Comparison of ENCODE assay signal across 31 cellular contexts in the genomic region with DNA sequence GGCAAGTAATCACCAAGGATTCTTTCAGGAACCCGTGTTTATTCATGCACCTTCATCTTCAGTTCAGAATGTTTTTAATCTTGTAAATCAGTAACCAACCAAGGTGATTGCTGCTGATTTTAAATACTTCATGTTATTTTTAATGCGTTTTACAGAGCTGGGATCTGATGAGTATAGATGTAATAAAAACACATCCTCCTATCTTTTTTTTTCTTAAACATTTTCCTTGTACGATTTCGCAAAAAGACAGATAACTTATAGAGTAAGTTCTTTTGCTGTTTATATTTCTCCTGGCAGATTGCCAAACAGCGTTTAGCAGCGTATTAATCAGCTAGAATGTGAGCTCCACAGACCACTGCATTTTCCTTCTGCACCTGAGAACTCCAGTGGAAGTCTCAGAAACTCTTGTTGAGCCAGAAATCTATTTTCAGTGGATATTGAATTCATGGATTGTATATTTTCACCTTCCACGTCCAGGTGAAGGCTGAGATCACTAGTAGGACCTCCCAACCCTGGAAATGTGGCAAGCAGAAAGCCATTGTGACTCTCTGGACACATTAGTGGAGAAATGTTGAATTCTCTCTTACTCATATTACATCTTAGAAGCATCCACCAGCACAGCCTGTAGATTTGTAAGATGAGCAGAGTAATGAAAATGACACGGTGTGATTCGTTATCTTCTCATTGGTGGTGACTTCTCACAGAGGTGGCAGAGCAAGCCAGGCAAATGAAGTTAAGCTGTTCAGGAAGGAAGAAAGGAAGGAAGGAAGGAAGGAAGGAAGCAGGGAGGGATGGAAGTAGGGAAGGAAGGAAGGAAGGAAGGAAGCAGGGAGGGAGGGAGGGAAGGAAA.
A peak's percentile ranks its signal among the peaks of the same experiment; 100 is the strongest.
DNase-seq lines count a peak whose midpoint lies in the region; ATAC-seq and TF ChIP-seq lines count a peak whose summit lies in the region.
"Had no signal": no experiment of that assay in that cellular context is flagged by ENCODE, and none has a peak within 500 bp of the region (broad histone marks: within the 10 kb centered on the region; RNA-seq: fewer than 3 reads in every experiment).

No MANE protein-coding gene starts in this region.

- H3K27me3 ChIP-seq in AG04450 (ENCODE audit: control insufficient read depth, insufficient read depth, low read length): peaks cover 8% of the 10 kb centered on the region
- H3K27me3 ChIP-seq in IMR-90 (ENCODE audit: control insufficient read depth, insufficient read depth, low read length): peaks cover 20% of the 10 kb centered on the region
- no peaks in the 10 kb centered on the region for H3K27me3 ChIP-seq in heart left ventricle
- no peaks in the 10 kb centered on the region for H3K27me3 ChIP-seq in mesendoderm (ENCODE audit: insufficient read depth, low read length, poor library complexity)
- H3K27me3 ChIP-seq: esophagus squamous epithelium, ovary, Peyer's patch, SJCRH30, uterus had no signal

- no peak overlapping the region for H3K4me2 ChIP-seq in IMR-90 (ENCODE audit: low read depth, low read length)
- H3K4me2 ChIP-seq in mesendoderm (ENCODE audit: low read length): no peak overlapping the region

- no peak overlapping the region for H2BK15ac ChIP-seq in IMR-90 (ENCODE audit: low read depth, low read length)
- no peak overlapping the region for H2BK15ac ChIP-seq in mesendoderm (replicated peaks; ENCODE audit: low read depth)

- H3K27ac ChIP-seq in AG04450 (ENCODE audit: low read depth, low read length) (no peak overlapping the region), IMR-90 (ENCODE audit: insufficient read depth, low read length) (no peak overlapping the region), heart left ventricle (no peak overlapping the region), mesendoderm (ENCODE audit: low read depth, low read length) (no peak overlapping the region)
- H3K27ac ChIP-seq: cardiac muscle cell, esophagus squamous epithelium, ovary, Peyer's patch, SJCRH30, uterus had no signal

- DNase-seq in AG04450 (ENCODE audit: low read depth, low spot score): peak; percentile 15
- peak; percentile 56 for DNase-seq in IMR-90
- peak; percentile 48 for DNase-seq in epithelial cell of esophagus (ENCODE audit: low read depth)
- DNase-seq in mesothelial cell of epicardium (ENCODE audit: low spot score in 2 of 2, unreplicated experiment in 2 of 2): no peak
- DNase-seq in heart left ventricle: no peak
- no peak for DNase-seq in GM20000 (ENCODE audit: low spot score)
- no peak for DNase-seq in mesendoderm
- DNase-seq: activated CD4-positive, alpha-beta T cell treated with anti-CD3 and anti-CD28 coated beads for 36 hours; activated naive CD4-positive, alpha-beta T cell; activated T-cell treated with anti-CD3 and anti-CD28 coated beads, Interleukin-2, amount 50 U/mL, for 24 hours; amniotic stem cell; cortex of kidney; EL; endodermal cell; esophagus squamous epithelium; KBM-7; MM.1S; natural killer cell; NCI-H1417 treated with DMSO at 0.1 percent for 48 hours; NCI-H2107; NCI-H510A; ovary; Peyer's patch; stimulated activated CD4-positive, alpha-beta T cell treated with anti-CD3 and anti-CD28 coated beads, Interleukin-4, amount 100 ng/mL, for 4 hours; stimulated activated naive CD4-positive, alpha-beta T cell; T-helper 17 cell; uterus had no signal

- no peak; the same call in 1 of the 2 replicates for ATAC-seq in IMR-90 (ENCODE audit: low read depth)
- no peak for ATAC-seq in heart left ventricle
- ATAC-seq: activated CD4-positive, alpha-beta T cell treated with anti-CD3 and anti-CD28 coated beads for 36 hours; left lobe of liver; natural killer cell; T-helper 17 cell had no signal

- H3K18ac ChIP-seq in IMR-90 (ENCODE audit: low read depth, low read length) (no peak overlapping the region), mesendoderm (ENCODE audit: low read length) (no peak overlapping the region)

- H3K79me1 ChIP-seq in IMR-90 (ENCODE audit: low read depth in 1 of 2, low read length in 2 of 2) (no peaks in the 10 kb centered on the region), mesendoderm (ENCODE audit: low read length) (no peaks in the 10 kb centered on the region)

- TF ChIP-seq POLR2A in IMR-90 (IDR thresholded peaks at IDR 0.05; ENCODE audit: low read depth, low read length) (no peak), heart left ventricle (IDR thresholded peaks at IDR 0.05) (no peak)

- no peaks in the 10 kb centered on the region for H3K9me1 ChIP-seq in IMR-90 (ENCODE audit: insufficient read depth, low read length)

- dilution Hi-C loops in IMR-90 (cut with HindIII; ENCODE audit: low sequenced_read_pairs, unreplicated experiment): no loop called here

- H3K4ac ChIP-seq in IMR-90 (ENCODE audit: low read depth, low read length) (no peak overlapping the region), mesendoderm (ENCODE audit: low read depth, low read length) (no peak overlapping the region)

- in situ Hi-C loops in IMR-90 (cut with MboI; ENCODE audit: low sequenced_read_pairs): no loop called here

- no CpG with 5 or more reads among the region's 9 CpGs for WGBS in IMR-90 (ENCODE audit: extremely low coverage in 2 of 2, insufficient read length in 1 of 2), 2 experiments
- WGBS in heart left ventricle, 4 donors: 67 to 75% (median 69%) methylated on average over 9 of the region's 9 CpGs
- WGBS in mesendoderm (ENCODE audit: extremely low coverage, insufficient coverage, low lambda C conversion rate): no CpG with 5 or more reads among the region's 9 CpGs

- H3K56ac ChIP-seq in IMR-90 (ENCODE audit: extremely low read depth, insufficient read depth, low read length): no peak overlapping the region
- H3K56ac ChIP-seq in mesendoderm (ENCODE audit: low read length): no peak overlapping the region

- H3K9ac ChIP-seq in IMR-90 (ENCODE audit: low read depth, low read length): no peak overlapping the region
- H3K9ac ChIP-seq in mesendoderm (ENCODE audit: low read length): no peak overlapping the region

- intact Hi-C loops in IMR-90 (cut with micrococcal nuclease): no loop called here
- intact Hi-C loops in heart left ventricle (cut with DNase I): no loop called here

- H3K4me1 Mint-ChIP-seq in mesothelial cell of epicardium: peaks cover 34% of the 10 kb centered on the region
- H3K4me1 Mint-ChIP-seq: activated CD4-positive, alpha-beta T cell treated with anti-CD3 and anti-CD28 coated beads for 36 hours; CD14-positive monocyte; endodermal cell had no signal

- H2BK120ac ChIP-seq in IMR-90 (ENCODE audit: low read depth, low read length) (no peak overlapping the region), mesendoderm (ENCODE audit: low read depth, low read length) (no peak overlapping the region)

- H3K4me3 ChIP-seq in AG04450 (ENCODE audit: low read depth, low read length): no peak overlapping the region
- H3K4me3 ChIP-seq in IMR-90 (ENCODE audit: insufficient read depth, low read depth, low read length): no peak overlapping the region
- H3K4me3 ChIP-seq in epithelial cell of esophagus (ENCODE audit: low read length): no peak overlapping the region
- no peak overlapping the region for H3K4me3 ChIP-seq in heart left ventricle
- H3K4me3 ChIP-seq in mesendoderm (ENCODE audit: low read length): no peak overlapping the region
- H3K4me3 ChIP-seq: cardiac muscle cell, esophagus squamous epithelium, ovary, Peyer's patch, SJCRH30, uterus had no signal

- no peak overlapping the region for H2AK5ac ChIP-seq in IMR-90 (ENCODE audit: low read depth, low read length)
- no peak overlapping the region for H2AK5ac ChIP-seq in mesendoderm (ENCODE audit: low read length)

- CTCF ChIA-PET in AG04450 (lab: Charles Lee): interaction anchor here (0.5 kb wide), 1 partner anchor 16 kb away, joined by 3 read pairs; no protein-coding TSS in a partner anchor
- CTCF ChIA-PET in IMR-90 (lab: Yijun Ruan, JAX): no interaction called here

- no peaks in the 10 kb centered on the region for H3K79me2 ChIP-seq in mesendoderm (ENCODE audit: control insufficient read depth, insufficient read depth, low read length)

- H2AK9ac ChIP-seq in IMR-90 (replicated peaks; ENCODE audit: low read depth, low read length, poor library complexity): no peak overlapping the region

- H3K9me3 ChIP-seq in AG04450 (ENCODE audit: control insufficient read depth, insufficient read depth, low read length): peaks cover 3% of the 10 kb centered on the region; the same call in 1 of the 2 replicates
- peaks cover 6% of the 10 kb centered on the region; the same call in 1 of the 2 replicates for H3K9me3 ChIP-seq in IMR-90 (ENCODE audit: control insufficient read depth, insufficient read depth, low read length)
- peaks cover 0 to 7% (median 0%) of the 10 kb centered on the region in 12 donors for H3K9me3 ChIP-seq in heart left ventricle
- H3K9me3 ChIP-seq: ovary, Peyer's patch, SJCRH30, uterus had no signal

- peak overlapping the region; percentile 83 for H3K27ac Mint-ChIP-seq in mesothelial cell of epicardium
- H3K27ac Mint-ChIP-seq: activated CD4-positive, alpha-beta T cell treated with anti-CD3 and anti-CD28 coated beads for 36 hours; activated T-cell treated with anti-CD3 and anti-CD28 coated beads, Interleukin-2, amount 50 U/mL, for 24 hours; endodermal cell; T-helper 17 cell had no signal

- H3K23ac ChIP-seq in IMR-90 (ENCODE audit: low read depth, low read length): no peak overlapping the region
- no peak overlapping the region for H3K23ac ChIP-seq in mesendoderm (ENCODE audit: low read length)

- no peak overlapping the region for H4K5ac ChIP-seq in IMR-90 (ENCODE audit: low read depth, low read length)
- H4K5ac ChIP-seq in mesendoderm (ENCODE audit: low read length): no peak overlapping the region

- POLR2A ChIA-PET in AG04450 (lab: Yijun Ruan, JAX) (interaction anchor here (0.7 kb wide), 1 partner anchor 732 kb away, joined by 3 read pairs; no protein-coding TSS in a partner anchor), IMR-90 (lab: Charles Lee; ENCODE audit: unreplicated experiment) (no interaction called here)

- no peak overlapping the region for H3K14ac ChIP-seq in IMR-90 (replicated peaks; ENCODE audit: low read depth, low read length)

- no peak overlapping the region for H2BK20ac ChIP-seq in IMR-90 (ENCODE audit: low read depth, low read length)

- TF ChIP-seq CTCF in AG04450 (IDR thresholded peaks at IDR 0.05; ENCODE audit: low read depth, low read length) (no peak), IMR-90 (conservative IDR thresholded peaks at IDR 0.05; ENCODE audit: low read depth, low read length) (no peak), epithelial cell of esophagus (IDR thresholded peaks at IDR 0.05; ENCODE audit: insufficient read depth, low read depth, low read length, missing control alignments) (no peak), mesothelial cell of epicardium (IDR thresholded peaks at IDR 0.05; ENCODE audit: unreplicated experiment) (no peak), heart left ventricle (IDR thresholded peaks at IDR 0.05) (no peak), GM20000 (IDR thresholded peaks at IDR 0.05; ENCODE audit: extremely low read depth, missing control alignments) (no peak)

- H3K27me3 Mint-ChIP-seq in mesothelial cell of epicardium (ENCODE audit: low read depth): no peaks in the 10 kb centered on the region

- H3K4me3 Mint-ChIP-seq in mesothelial cell of epicardium: no peak overlapping the region
- H3K4me3 Mint-ChIP-seq: activated CD4-positive, alpha-beta T cell treated with anti-CD3 and anti-CD28 coated beads for 36 hours; activated T-cell treated with anti-CD3 and anti-CD28 coated beads, Interleukin-2, amount 50 U/mL, for 24 hours; CD14-positive monocyte; endodermal cell; natural killer cell; T-helper 17 cell had no signal

- no peak overlapping the region for H2BK5ac ChIP-seq in IMR-90 (ENCODE audit: low read depth, low read length, poor library complexity, severe bottlenecking)
- H2BK5ac ChIP-seq in mesendoderm (ENCODE audit: low read length): no peak overlapping the region

- no peak overlapping the region for H4K91ac ChIP-seq in IMR-90 (ENCODE audit: insufficient read depth, low read depth, low read length)

- H3K9me3 Mint-ChIP-seq in mesothelial cell of epicardium: peaks cover 5% of the 10 kb centered on the region
- H3K9me3 Mint-ChIP-seq: activated T-cell treated with anti-CD3 and anti-CD28 coated beads, Interleukin-2, amount 50 U/mL, for 24 hours; natural killer cell had no signal

- H3K4me1 ChIP-seq in IMR-90 (ENCODE audit: control insufficient read depth, insufficient read depth, low read length) (0 out of 2 replicates have a peak, but pooled peaks cover 2% of the 10 kb centered on the region), heart left ventricle (peaks cover 0 to 6% (median 0%) of the 10 kb centered on the region in 12 donors), mesendoderm (ENCODE audit: control insufficient read depth, low read depth, low read length) (no peaks in the 10 kb centered on the region)
- H3K4me1 ChIP-seq: uterus had no signal

- BruUV-seq in IMR-90 (replicated peaks; lab: Mats Ljungman, UMichigan): no TSS peak

- H4K8ac ChIP-seq in IMR-90 (ENCODE audit: low read depth in 2 of 2, low read length in 2 of 2): no peak overlapping the region
- no peak overlapping the region for H4K8ac ChIP-seq in mesendoderm (ENCODE audit: low read depth, low read length)

- H4K20me1 ChIP-seq in IMR-90 (ENCODE audit: insufficient read depth, low read length): no peaks in the 10 kb centered on the region

- no peak for TF ChIP-seq RAD21 in IMR-90 (IDR thresholded peaks at IDR 0.05; ENCODE audit: low read length)

- no peaks in the 10 kb centered on the region for H3K36me3 ChIP-seq in IMR-90 (ENCODE audit: control insufficient read depth, insufficient read depth, low read length)
- no peaks in the 10 kb centered on the region for H3K36me3 ChIP-seq in heart left ventricle
- no peaks in the 10 kb centered on the region for H3K36me3 ChIP-seq in mesendoderm (ENCODE audit: control insufficient read depth, insufficient read depth, low read length)
- H3K36me3 ChIP-seq: cardiac muscle cell, esophagus squamous epithelium, ovary, Peyer's patch, SJCRH30, uterus had no signal

- H3K36me3 Mint-ChIP-seq in mesothelial cell of epicardium: peaks cover 3% of the 10 kb centered on the region
- H3K36me3 Mint-ChIP-seq: CD14-positive monocyte, natural killer cell had no signal

- H2AFZ ChIP-seq in IMR-90 (replicated peaks; ENCODE audit: low read length, poor library complexity): no peak overlapping the region

Comparison
In these comparisons a context has a peak if more than half of its experiments do, and no peak if none do; other contexts are left out.
1. DNase-seq: peak in AG04450 (single experiment), IMR-90 (single experiment) and epithelial cell of esophagus (single experiment); none in mesothelial cell of epicardium (0 of 2), heart left ventricle (0 of 5), GM20000 (single experiment) and mesendoderm (single experiment).